ENCODE assay signal across 22 cellular contexts in the genomic region with DNA sequence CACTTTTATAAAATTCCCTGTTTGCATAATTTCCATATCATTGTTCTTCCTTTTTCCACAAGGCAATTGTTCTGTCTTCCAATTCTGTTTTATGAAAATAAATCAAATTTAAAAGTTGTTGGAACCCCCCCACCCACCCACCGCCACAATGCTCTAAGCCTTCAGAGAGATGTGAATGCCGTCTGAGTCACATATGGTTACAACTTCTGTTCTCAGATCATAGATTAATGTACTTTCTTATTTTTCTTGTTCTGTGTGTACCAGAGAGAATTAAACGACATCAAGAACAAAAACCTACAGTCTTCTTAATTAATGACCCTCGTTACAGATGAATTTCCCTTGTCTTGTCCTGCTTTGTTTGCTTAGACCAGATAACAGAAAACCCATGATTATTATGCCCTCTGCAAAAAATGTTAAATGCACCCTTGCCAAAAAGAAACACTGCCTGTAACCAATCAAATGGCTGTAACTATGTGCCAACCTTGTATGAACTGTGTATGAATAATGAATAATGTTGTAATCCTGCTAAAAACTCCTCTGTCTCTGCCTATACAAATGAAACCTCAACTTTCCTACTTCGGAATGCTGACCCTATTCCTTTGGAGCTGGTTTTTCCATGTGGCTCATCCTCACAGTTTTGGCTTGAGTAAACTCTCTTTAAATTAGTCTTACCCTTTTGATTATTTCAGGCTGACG. TPM values are rescaled to one million over a fixed set of nuclear protein-coding genes. Genes with fewer than 3 reads are reported as not detected.
DNase-seq lines count a peak whose midpoint lies in the region; ATAC-seq and TF ChIP-seq lines count a peak whose summit lies in the region.
"Had no signal": no experiment of that assay in that cellular context is flagged by ENCODE, and none has a peak within 500 bp of the region (broad histone marks: within the 10 kb centered on the region; RNA-seq: fewer than 3 reads in every experiment).

No MANE protein-coding gene starts in this region.

- H3K4me3 Mint-ChIP-seq in activated T-cell treated with anti-CD3 and anti-CD28 coated beads, Interleukin-2, amount 50 U/mL, for 4 hours, result no peak overlapping the region
- H3K4me3 Mint-ChIP-seq in IgD-negative memory B cell, result peak overlapping the region in 2 of 4 donors; percentile 81 to 92
- H3K4me3 Mint-ChIP-seq in neural crest cell, result peak overlapping the region; percentile 48
- H3K4me3 Mint-ChIP-seq in naive thymus-derived CD8-positive, alpha-beta T cell, result peak overlapping the region in 5 of 10 donors; percentile 12 to 68 (median 16)
- H3K4me3 Mint-ChIP-seq in mesothelial cell of epicardium, result no peak overlapping the region
- H3K4me3 Mint-ChIP-seq: activated CD4-positive, alpha-beta memory T cell treated with anti-CD3 and anti-CD28 coated beads, Interleukin-2, amount 10 ng/mL, durations not matched to agents 7 days and 5 days had no signal

- ATAC-seq in activated T-cell treated with anti-CD3 and anti-CD28 coated beads, Interleukin-2, amount 50 U/mL, for 4 hours, result peak; percentile 45 to 54
- no peak for ATAC-seq in naive thymus-derived CD8-positive, alpha-beta T cell
- ATAC-seq: gastrocnemius medialis, psoas muscle had no signal

- no peaks in the 10 kb centered on the region for H3K36me3 Mint-ChIP-seq in activated T-cell treated with anti-CD3 and anti-CD28 coated beads, Interleukin-2, amount 50 U/mL, for 4 hours (ENCODE audit: insufficient read depth)
- H3K36me3 Mint-ChIP-seq in IgD-negative memory B cell (no peaks in the 10 kb centered on the region), neural crest cell (ENCODE audit: low read depth) (peaks cover 5% of the 10 kb centered on the region), mesothelial cell of epicardium (no peaks in the 10 kb centered on the region)
- H3K36me3 Mint-ChIP-seq in naive thymus-derived CD8-positive, alpha-beta T cell, result peaks cover 0 to 2% (median 0%) of the 10 kb centered on the region in 3 donors
- H3K36me3 Mint-ChIP-seq: naive B cell had no signal

- peaks cover 3 to 15% of the 10 kb centered on the region in 2 donors for H3K4me1 ChIP-seq in uterus

- H3K27ac ChIP-seq in epithelial cell of prostate (peak overlapping the region; percentile 26), uterus (no peak overlapping the region)
- H3K27ac ChIP-seq: gastrocnemius medialis, KMS-11, Peyer's patch, psoas muscle, stomach, vagina had no signal

- POLR2A ChIA-PET in naive thymus-derived CD8-positive, alpha-beta T cell (lab: Charles Lee), result interaction anchor here (0.6 to 1.0 kb wide), 2 partner anchors 14 to 54 kb away, joined by 3 read pairs; no protein-coding TSS in a partner anchor

- H3K36me3 ChIP-seq in uterus, result no peaks in the 10 kb centered on the region
- H3K36me3 ChIP-seq: gastrocnemius medialis, Peyer's patch, stomach, vagina had no signal

- TF ChIP-seq POLR2A in uterus (IDR thresholded peaks at IDR 0.05), result no peak

- DNase-seq in activated T-cell treated with anti-CD3 and anti-CD28 coated beads, Interleukin-2, amount 50 U/mL, for 4 hours, result no peak
- no peak for DNase-seq in activated T-cell treated with anti-CD3 and anti-CD28 coated beads, Interleukin-2, amount 50 U/mL, for 1 hour
- DNase-seq in epithelial cell of prostate (ENCODE audit: low read depth, low spot score) (no peak), neural crest cell (ENCODE audit: low read depth, low spot score) (no peak), mesothelial cell of epicardium (ENCODE audit: low spot score in 2 of 2, unreplicated experiment in 2 of 2) (no peak), uterus (no peak)
- DNase-seq in naive thymus-derived CD8-positive, alpha-beta T cell, result no peak
- DNase-seq: activated CD4-positive, alpha-beta memory T cell treated with anti-CD3 and anti-CD28 coated beads, Interleukin-2, amount 10 ng/mL, durations not matched to agents 7 days and 5 days; anterior cingulate cortex; gastrocnemius medialis; naive B cell; NCI-H1105 treated with DMSO at 0.1 percent for 48 hours; NCI-H774; Peyer's patch; psoas muscle; stomach had no signal

- H3K4me3 ChIP-seq in uterus, result no peak overlapping the region
- H3K4me3 ChIP-seq: gastrocnemius medialis, Peyer's patch, stomach, vagina had no signal

- intact Hi-C loops in uterus (cut with DNase I; ENCODE audit: low total_unique reads), result no loop called here

- H3K27ac Mint-ChIP-seq in IgD-negative memory B cell, result peak overlapping the region; percentile 15 to 99 (median 96)
- H3K27ac Mint-ChIP-seq in neural crest cell (ENCODE audit: unreplicated experiment), result no peak overlapping the region
- H3K27ac Mint-ChIP-seq in naive thymus-derived CD8-positive, alpha-beta T cell, result peak overlapping the region in 3 of 10 donors; percentile 3 to 18 (median 12)
- H3K27ac Mint-ChIP-seq in mesothelial cell of epicardium, result no peak overlapping the region
- H3K27ac Mint-ChIP-seq: activated CD4-positive, alpha-beta memory T cell treated with anti-CD3 and anti-CD28 coated beads, Interleukin-2, amount 10 ng/mL, durations not matched to agents 7 days and 5 days had no signal

- TF ChIP-seq CTCF in neural crest cell (conservative IDR thresholded peaks at IDR 0.05) (no peak), mesothelial cell of epicardium (IDR thresholded peaks at IDR 0.05; ENCODE audit: unreplicated experiment) (no peak), uterus (IDR thresholded peaks at IDR 0.05) (no peak)

- no peaks in the 10 kb centered on the region for H3K27me3 ChIP-seq in uterus
- H3K27me3 ChIP-seq: Peyer's patch, vagina had no signal

- no peaks in the 10 kb centered on the region for H3K9me3 Mint-ChIP-seq in activated T-cell treated with anti-CD3 and anti-CD28 coated beads, Interleukin-2, amount 50 U/mL, for 4 hours
- H3K9me3 Mint-ChIP-seq in IgD-negative memory B cell (peaks cover 0 to 2% (median 0%) of the 10 kb centered on the region in 3 donors), neural crest cell (no peaks in the 10 kb centered on the region), mesothelial cell of epicardium (no peaks in the 10 kb centered on the region)
- H3K9me3 Mint-ChIP-seq in naive thymus-derived CD8-positive, alpha-beta T cell, result peaks cover 0 to 9% (median 0%) of the 10 kb centered on the region in 9 donors
- H3K9me3 Mint-ChIP-seq: activated CD4-positive, alpha-beta memory T cell treated with anti-CD3 and anti-CD28 coated beads, Interleukin-2, amount 10 ng/mL, durations not matched to agents 7 days and 5 days had no signal

- H3K4me1 Mint-ChIP-seq in activated T-cell treated with anti-CD3 and anti-CD28 coated beads, Interleukin-2, amount 50 U/mL, for 4 hours (ENCODE audit: low read depth), result peaks cover 78% of the 10 kb centered on the region
- H3K4me1 Mint-ChIP-seq in IgD-negative memory B cell, result peaks cover 47 to 72% (median 69%) of the 10 kb centered on the region in 3 donors
- peaks cover 58% of the 10 kb centered on the region for H3K4me1 Mint-ChIP-seq in neural crest cell
- peaks cover 50 to 89% (median 84%) of the 10 kb centered on the region in 4 donors for H3K4me1 Mint-ChIP-seq in naive thymus-derived CD8-positive, alpha-beta T cell
- H3K4me1 Mint-ChIP-seq in mesothelial cell of epicardium, result peaks cover 55% of the 10 kb centered on the region

- H3K9me3 ChIP-seq in uterus, result no peaks in the 10 kb centered on the region
- H3K9me3 ChIP-seq: gastrocnemius medialis, Peyer's patch, psoas muscle, stomach, vagina had no signal

- peaks cover 54% of the 10 kb centered on the region for H3K27me3 Mint-ChIP-seq in activated T-cell treated with anti-CD3 and anti-CD28 coated beads, Interleukin-2, amount 50 U/mL, for 4 hours (ENCODE audit: low read depth)
- H3K27me3 Mint-ChIP-seq in IgD-negative memory B cell (peaks cover 41% of the 10 kb centered on the region), neural crest cell (ENCODE audit: low read depth) (peaks cover 96% of the 10 kb centered on the region), mesothelial cell of epicardium (ENCODE audit: low read depth) (peaks cover 85% of the 10 kb centered on the region)
- H3K27me3 Mint-ChIP-seq in naive thymus-derived CD8-positive, alpha-beta T cell, result peaks cover 0 to 37% (median 0%) of the 10 kb centered on the region in 5 donors

RNA-seq across cellular contexts. Expression of a gene that starts 14.0 kb away (rescaled TPM):
- total RNA-seq in activated T-cell treated with anti-CD3 and anti-CD28 coated beads, Interleukin-2, amount 50 U/mL, for 4 hours, result not detected
- polyA plus RNA-seq in IgD-negative memory B cell, result not detected
- total RNA-seq in neural crest cell, result not detected in 2 replicates
- total RNA-seq in naive thymus-derived CD8-positive, alpha-beta T cell, result not detected
- polyA plus RNA-seq in naive thymus-derived CD8-positive, alpha-beta T cell, result not detected
- not detected in 3 replicates for total RNA-seq in mesothelial cell of epicardium
- not detected for total RNA-seq in uterus
- total RNA-seq: A673; activated CD4-positive, alpha-beta memory T cell treated with anti-CD3 and anti-CD28 coated beads, Interleukin-2, amount 10 ng/mL, durations not matched to agents 7 days and 5 days; gastrocnemius medialis; H4; liver; Peyer's patch; psoas muscle; stomach; vagina had no signal
- polyA plus RNA-seq: liver, psoas muscle, stomach had no signal

RNA-seq across cellular contexts. Expression of a gene that starts 36.3 kb away (rescaled TPM):
- total RNA-seq in activated T-cell treated with anti-CD3 and anti-CD28 coated beads, Interleukin-2, amount 50 U/mL, for 4 hours, result not detected
- not detected for polyA plus RNA-seq in IgD-negative memory B cell
- total RNA-seq in neural crest cell (not detected in 2 replicates), mesothelial cell of epicardium (not detected in 3 replicates), uterus (not detected)
- not detected for total RNA-seq in naive thymus-derived CD8-positive, alpha-beta T cell
- not detected for polyA plus RNA-seq in naive thymus-derived CD8-positive, alpha-beta T cell
- total RNA-seq: A673; activated CD4-positive, alpha-beta memory T cell treated with anti-CD3 and anti-CD28 coated beads, Interleukin-2, amount 10 ng/mL, durations not matched to agents 7 days and 5 days; gastrocnemius medialis; H4; liver; Peyer's patch; psoas muscle; stomach; vagina had no signal
- polyA plus RNA-seq: liver, psoas muscle, stomach had no signal

RNA-seq across cellular contexts. Expression of a gene that starts 39.7 kb away (rescaled TPM):
- total RNA-seq in activated T-cell treated with anti-CD3 and anti-CD28 coated beads, Interleukin-2, amount 50 U/mL, for 4 hours, result not detected
- polyA plus RNA-seq in IgD-negative memory B cell, result not detected
- total RNA-seq in neural crest cell (not detected in 2 replicates), mesothelial cell of epicardium (not detected in 3 replicates), uterus (not detected)
- total RNA-seq in naive thymus-derived CD8-positive, alpha-beta T cell, result not detected
- not detected for polyA plus RNA-seq in naive thymus-derived CD8-positive, alpha-beta T cell
- total RNA-seq: A673; activated CD4-positive, alpha-beta memory T cell treated with anti-CD3 and anti-CD28 coated beads, Interleukin-2, amount 10 ng/mL, durations not matched to agents 7 days and 5 days; gastrocnemius medialis; H4; liver; Peyer's patch; psoas muscle; stomach; vagina had no signal
- polyA plus RNA-seq: liver, psoas muscle, stomach had no signal

RNA-seq across cellular contexts. Expression of a gene that starts 56.9 kb away (rescaled TPM):
- total RNA-seq in activated T-cell treated with anti-CD3 and anti-CD28 coated beads, Interleukin-2, amount 50 U/mL, for 4 hours, result under 1 TPM; 0.08 to 0.18 (median 0.15) TPM
- 9.0 TPM for polyA plus RNA-seq in IgD-negative memory B cell
- total RNA-seq in neural crest cell (2.6 TPM in 2 replicates), mesothelial cell of epicardium (4.6 to 6.2 TPM (median 5.3 TPM) in 3 replicates), uterus (100 to 1,000 TPM in 1 of 4 donors, 10 to 100 TPM in 3; 26.3 to 159 (median 76.3) TPM)
- under 1 TPM in 1 of 2 experiments, not detected in 1; 0.63 TPM for total RNA-seq in naive thymus-derived CD8-positive, alpha-beta T cell
- under 1 TPM in 1 of 3 donors, not detected in 2; 0.46 TPM for polyA plus RNA-seq in naive thymus-derived CD8-positive, alpha-beta T cell

Comparison
In these comparisons a context has a peak if more than half of its experiments do, and no peak if none do; other contexts are left out.
1. ATAC-seq: peak in activated T-cell treated with anti-CD3 and anti-CD28 coated beads, Interleukin-2, amount 50 U/mL, for 4 hours (2 of 2); none in naive thymus-derived CD8-positive, alpha-beta T cell (0 of 2).
2. H3K27ac Mint-ChIP-seq: peak in IgD-negative memory B cell (3 of 3); none in neural crest cell (single experiment) and mesothelial cell of epicardium (single experiment).